8 cellular contexts compared by ENCODE assay signal in the genomic region with DNA sequence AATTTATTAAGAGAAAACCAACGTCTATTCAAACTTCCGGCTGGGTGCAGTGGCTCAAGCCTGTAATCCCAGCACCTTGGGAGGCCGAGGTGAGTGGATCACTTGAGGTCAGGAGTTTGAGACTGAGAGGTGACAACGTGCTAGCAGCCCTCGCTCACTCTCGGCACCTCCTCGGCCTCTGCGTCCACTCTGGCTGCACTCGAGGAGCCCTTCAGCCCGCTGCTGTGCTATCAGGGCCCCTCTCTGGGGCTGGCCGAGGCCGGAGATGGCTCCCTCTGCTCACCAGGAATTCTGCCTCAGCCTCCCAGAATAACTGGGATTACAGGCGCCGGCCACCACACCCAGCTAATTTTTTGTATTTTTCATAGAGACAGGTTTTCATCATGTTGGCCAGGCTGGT.
"Had no signal": no experiment of that assay in that cellular context is flagged by ENCODE, and none has a peak within 500 bp of the region (broad histone marks: within the 10 kb centered on the region; RNA-seq: fewer than 3 reads in every experiment).

No MANE protein-coding gene starts in this region.

- ATAC-seq: GM12878 had no signal

- FAIRE-seq: G401.6, GM12878, GM12891, GM12892, GM18507, GM19239 had no signal

- H3K4me3 ChIP-seq: GM12878 had no signal

- DNase-seq: GDM1, GF-D8 had no signal
